Comparison of ENCODE assay signal across 18 cellular contexts in genomic region chr3:72278349-72279067, GRCh38.
"Had no signal": no experiment of that assay in that cellular context is flagged by ENCODE, and none has a peak within 500 bp of the region (broad histone marks: within the 10 kb centered on the region; RNA-seq: fewer than 3 reads in every experiment).

No MANE protein-coding gene starts in this region.

- H3K4me3 Mint-ChIP-seq: activated naive CD8-positive, alpha-beta T cell treated with anti-CD3 and anti-CD28 coated beads, Interleukin-2, amount 10 ng/mL, durations not matched to agents 7 days and 5 days; activated T-cell treated with anti-CD3 and anti-CD28 coated beads, Interleukin-2, amount 50 U/mL, for 4 hours; natural killer cell treated with Interleukin-12 subunit alpha and Interleukin-12 subunit beta and Interleukin-15 and Interleukin-18, amount 100 ng/mL, for 72 hours; T-helper 2 cell treated with Interferon-gamma antibody and Interleukin-4, amounts not matched to agents 5 μg/mL and 100 μg/mL, for 36 hours had no signal

- H3K4me3 ChIP-seq: coronary artery, esophagus squamous epithelium, heart left ventricle, thyroid gland had no signal

- H3K27ac Mint-ChIP-seq: activated naive CD8-positive, alpha-beta T cell treated with anti-CD3 and anti-CD28 coated beads, Interleukin-2, amount 10 ng/mL, durations not matched to agents 7 days and 5 days; activated T-helper 2 cell treated with anti-CD3 and anti-CD28 coated beads, Interferon-gamma antibody, Interleukin-2, Interleukin-4, amounts not matched to agents 10 μg/mL and 5 μg/mL and 100 μg/mL, durations not matched to agents 14 hours and 24 hours and 36 hours; natural killer cell treated with Interleukin-12 subunit alpha and Interleukin-12 subunit beta and Interleukin-15 and Interleukin-18, amount 100 ng/mL, for 72 hours; T-helper 2 cell treated with Interferon-gamma antibody and Interleukin-4, amounts not matched to agents 5 μg/mL and 100 μg/mL, for 36 hours had no signal

- H3K36me3 ChIP-seq: esophagus squamous epithelium, heart left ventricle, thyroid gland had no signal

- H3K36me3 Mint-ChIP-seq: activated naive CD8-positive, alpha-beta T cell treated with anti-CD3 and anti-CD28 coated beads, Interleukin-2, amount 10 ng/mL, durations not matched to agents 7 days and 5 days; natural killer cell treated with Interleukin-12 subunit alpha and Interleukin-12 subunit beta and Interleukin-15 and Interleukin-18, amount 100 ng/mL, for 72 hours had no signal

- H3K9me3 ChIP-seq: thyroid gland had no signal

- H3K27ac ChIP-seq: coronary artery, thyroid gland had no signal

- ATAC-seq: activated T-cell treated with anti-CD3 and anti-CD28 coated beads, Interleukin-2, amount 50 U/mL, for 4 hours; heart left ventricle; left cardiac atrium; natural killer cell treated with Interleukin-12 subunit alpha and Interleukin-12 subunit beta and Interleukin-15 and Interleukin-18, amount 100 ng/mL, for 72 hours had no signal

- DNase-seq: activated naive CD4-positive, alpha-beta T cell; activated naive CD8-positive, alpha-beta T cell treated with anti-CD3 and anti-CD28 coated beads, Interleukin-2, amount 10 ng/mL, durations not matched to agents 7 days and 5 days; activated T-cell treated with anti-CD3 and anti-CD28 coated beads, Interleukin-2, amount 50 U/mL, for 4 hours; amygdala; esophagus squamous epithelium; heart left ventricle; islet precursor cell; left cardiac atrium; midbrain; occipital lobe; stimulated activated CD4-positive, alpha-beta T cell treated with anti-CD3 and anti-CD28 coated beads, Interleukin-2, amount 100 ng/mL, for 48 hours; stimulated activated naive CD4-positive, alpha-beta T cell treated with Interleukin-2 at 50 U/mL for 16 hours; thyroid gland had no signal

- H3K9me3 Mint-ChIP-seq: activated naive CD8-positive, alpha-beta T cell treated with anti-CD3 and anti-CD28 coated beads, Interleukin-2, amount 10 ng/mL, durations not matched to agents 7 days and 5 days; natural killer cell treated with Interleukin-12 subunit alpha and Interleukin-12 subunit beta and Interleukin-15 and Interleukin-18, amount 100 ng/mL, for 72 hours had no signal

- H3K27me3 ChIP-seq: heart left ventricle, thyroid gland had no signal

- FAIRE-seq: bronchial epithelial cell had no signal
